In the genomic region with DNA sequence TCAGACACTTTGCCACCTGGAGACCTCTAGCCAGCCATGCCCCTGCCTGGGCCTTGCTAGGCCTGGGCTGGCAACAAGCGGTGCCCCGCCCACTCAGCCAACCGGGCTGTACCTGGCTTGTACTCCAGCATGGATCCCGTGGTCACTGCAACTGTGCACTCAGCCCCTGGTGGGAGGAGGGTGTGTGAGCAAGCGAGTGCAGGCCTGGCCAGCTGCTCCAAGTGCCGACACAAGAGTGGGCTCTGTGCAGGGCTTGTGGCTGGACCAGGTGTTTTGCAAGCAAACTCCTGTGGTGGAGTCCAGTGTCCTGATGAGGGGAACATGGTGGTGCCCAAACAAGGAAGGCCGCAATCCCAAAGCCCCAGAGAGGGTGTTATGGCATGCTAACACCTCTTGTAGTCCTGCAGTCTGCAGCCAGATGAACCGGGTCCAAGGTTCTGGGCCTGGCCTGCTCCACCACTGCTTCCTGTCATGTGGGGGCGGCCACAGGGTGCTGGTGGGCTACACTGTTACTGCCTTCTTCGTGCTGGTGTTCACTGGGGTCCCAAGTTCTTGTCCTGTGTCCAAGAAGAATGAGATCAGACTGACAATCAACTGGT, we compare ENCODE assay signal across 15 cellular contexts.
"Had no signal": no experiment of that assay in that cellular context is flagged by ENCODE, and none has a peak within 500 bp of the region (broad histone marks: within the 10 kb centered on the region; RNA-seq: fewer than 3 reads in every experiment).

No MANE protein-coding gene starts in this region.

- H3K9me3 ChIP-seq: esophagus muscularis mucosa, neutrophil, tibial artery, uterus had no signal

- H3K27ac ChIP-seq: esophagus muscularis mucosa, neutrophil, tibial artery, uterus had no signal

- DNase-seq: activated CD4-positive, alpha-beta memory T cell treated with anti-CD3 and anti-CD28 coated beads, Interleukin-2, amount 10 ng/mL, durations not matched to agents 7 days and 5 days; activated CD4-positive, alpha-beta T cell treated with anti-CD3 and anti-CD28 coated beads for 36 hours; activated CD8-positive, alpha-beta memory T cell treated with anti-CD3 and anti-CD28 coated beads, Interleukin-2, amount 50 U/mL, for 48 hours; activated naive CD8-positive, alpha-beta T cell treated with anti-CD3 and anti-CD28 coated beads, Interleukin-2, amount 10 ng/mL, durations not matched to agents 7 days and 5 days; anterior cingulate cortex; dermis blood vessel endothelial cell; foreskin fibroblast; posterior cingulate gyrus; small intestine; tibial artery; uterus had no signal

- H3K4me3 ChIP-seq: esophagus muscularis mucosa, tibial artery, uterus had no signal

- H3K27me3 Mint-ChIP-seq: activated CD4-positive, alpha-beta memory T cell treated with anti-CD3 and anti-CD28 coated beads, Interleukin-2, amount 10 ng/mL, durations not matched to agents 7 days and 5 days; activated CD4-positive, alpha-beta T cell treated with anti-CD3 and anti-CD28 coated beads for 36 hours had no signal

- H3K4me1 Mint-ChIP-seq: stimulated activated effector memory CD8-positive, alpha-beta T cell treated with anti-CD3 and anti-CD28 coated beads, Interleukin-12 subunit alpha, Interleukin-12 subunit beta, amount 100 ng/mL, for 72 hours had no signal

- H3K27me3 ChIP-seq: esophagus muscularis mucosa, neutrophil, tibial artery, uterus had no signal

- ATAC-seq: activated CD4-positive, alpha-beta T cell treated with anti-CD3 and anti-CD28 coated beads for 36 hours; stimulated activated effector memory CD8-positive, alpha-beta T cell treated with anti-CD3 and anti-CD28 coated beads, Interleukin-12 subunit alpha, Interleukin-12 subunit beta, amount 100 ng/mL, for 72 hours had no signal

- H3K9me3 Mint-ChIP-seq: activated CD4-positive, alpha-beta memory T cell treated with anti-CD3 and anti-CD28 coated beads, Interleukin-2, amount 10 ng/mL, durations not matched to agents 7 days and 5 days; activated naive CD8-positive, alpha-beta T cell treated with anti-CD3 and anti-CD28 coated beads, Interleukin-2, amount 10 ng/mL, durations not matched to agents 7 days and 5 days; stimulated activated effector memory CD8-positive, alpha-beta T cell treated with anti-CD3 and anti-CD28 coated beads, Interleukin-12 subunit alpha, Interleukin-12 subunit beta, amount 100 ng/mL, for 72 hours; T-helper 2 cell treated with Interferon-gamma antibody and Interleukin-4, amounts not matched to agents 5 μg/mL and 100 μg/mL, for 36 hours had no signal

- H3K36me3 ChIP-seq: esophagus muscularis mucosa, neutrophil, tibial artery, uterus had no signal

- H3K36me3 Mint-ChIP-seq: activated naive CD8-positive, alpha-beta T cell treated with anti-CD3 and anti-CD28 coated beads, Interleukin-2, amount 10 ng/mL, durations not matched to agents 7 days and 5 days; stimulated activated effector memory CD8-positive, alpha-beta T cell treated with anti-CD3 and anti-CD28 coated beads, Interleukin-12 subunit alpha, Interleukin-12 subunit beta, amount 100 ng/mL, for 72 hours had no signal

- H3K4me3 Mint-ChIP-seq: activated CD4-positive, alpha-beta memory T cell treated with anti-CD3 and anti-CD28 coated beads, Interleukin-2, amount 10 ng/mL, durations not matched to agents 7 days and 5 days; activated CD4-positive, alpha-beta T cell treated with anti-CD3 and anti-CD28 coated beads for 36 hours; activated naive CD8-positive, alpha-beta T cell treated with anti-CD3 and anti-CD28 coated beads, Interleukin-2, amount 10 ng/mL, durations not matched to agents 7 days and 5 days; stimulated activated effector memory CD8-positive, alpha-beta T cell treated with anti-CD3 and anti-CD28 coated beads, Interleukin-12 subunit alpha, Interleukin-12 subunit beta, amount 100 ng/mL, for 72 hours; T-helper 2 cell treated with Interferon-gamma antibody and Interleukin-4, amounts not matched to agents 5 μg/mL and 100 μg/mL, for 36 hours had no signal

- H3K27ac Mint-ChIP-seq: activated CD4-positive, alpha-beta memory T cell treated with anti-CD3 and anti-CD28 coated beads, Interleukin-2, amount 10 ng/mL, durations not matched to agents 7 days and 5 days; activated CD4-positive, alpha-beta T cell treated with anti-CD3 and anti-CD28 coated beads for 36 hours; activated naive CD8-positive, alpha-beta T cell treated with anti-CD3 and anti-CD28 coated beads, Interleukin-2, amount 10 ng/mL, durations not matched to agents 7 days and 5 days; stimulated activated effector memory CD8-positive, alpha-beta T cell treated with anti-CD3 and anti-CD28 coated beads, Interleukin-12 subunit alpha, Interleukin-12 subunit beta, amount 100 ng/mL, for 72 hours; T-helper 2 cell treated with Interferon-gamma antibody and Interleukin-4, amounts not matched to agents 5 μg/mL and 100 μg/mL, for 36 hours had no signal
